Comparison of ENCODE assay signal across 1 cellular context in genomic region chr6:90496191-90496590, GRCh38.
TF ChIP-seq lines count a peak whose summit lies in the region.

No MANE protein-coding gene starts in this region.

TF ChIP-seq in H1, 55 proteins besides CTCF, POLR2A, EP300 and RAD21 (continued from another document):
- no peak for TF ChIP-seq GTF2F1 (IDR thresholded peaks at IDR 0.05; ENCODE audit: borderline replicate concordance, low read depth, low read length)
- TF ChIP-seq SRF (IDR thresholded peaks at IDR 0.05; ENCODE audit: low read depth, low read length) = no peak
- TF ChIP-seq CBX5 (IDR thresholded peaks at IDR 0.05; ENCODE audit: low read depth, low read length) = no peak
- TF ChIP-seq BCL11A (IDR thresholded peaks at IDR 0.05; ENCODE audit: low read depth in 2 of 2, low read length in 2 of 2) = no peak
- TF ChIP-seq FOSL1 (IDR thresholded peaks at IDR 0.05; ENCODE audit: insufficient read depth, low read depth, low read length) = no peak
- TF ChIP-seq JUND (IDR thresholded peaks at IDR 0.05; ENCODE audit: low read length) = no peak
- no peak for TF ChIP-seq KDM4A (IDR thresholded peaks at IDR 0.05; ENCODE audit: low read depth, low read length, severe bottlenecking)
- no peak for TF ChIP-seq HDAC2 (IDR thresholded peaks at IDR 0.05; ENCODE audit: borderline replicate concordance in 1 of 2, low read depth in 2 of 2, low read length in 2 of 2)
- no peak for TF ChIP-seq YY1 (IDR thresholded peaks at IDR 0.05; ENCODE audit: low read depth, low read length)
TF ChIP-seq in H1: peak in this region for 0.
